8 cellular contexts compared by ENCODE assay signal in genomic region chr11:67389477-67389876, GRCh38. TPM values are rescaled to one million over a fixed set of nuclear protein-coding genes. Genes with fewer than 3 reads are reported as not detected.
A peak's percentile ranks its signal among the peaks of the same experiment; 100 is the strongest.
DNase-seq lines count a peak whose midpoint lies in the region; ATAC-seq and TF ChIP-seq lines count a peak whose summit lies in the region.

No MANE protein-coding gene starts in this region.

- WGBS in aorta, 2 donors, result 65 to 67% methylated on average over 6 of the region's 6 CpGs

- peaks cover 35% of the 10 kb centered on the region for H3K4me1 Mint-ChIP-seq in activated T-helper 1 cell treated with anti-CD3 and anti-CD28 coated beads, Interleukin-12 subunit alpha, Interleukin-12 subunit beta, Interleukin-2, Interleukin-4 antibody, amounts not matched to agents 30 ng/mL and 10 ng/mL and 1 ng/mL, durations not matched to agents 14 hours and 24 hours and 36 hours (ENCODE audit: low read depth)

- H3K27me3 Mint-ChIP-seq in activated T-helper 1 cell treated with anti-CD3 and anti-CD28 coated beads, Interleukin-12 subunit alpha, Interleukin-12 subunit beta, Interleukin-2, Interleukin-4 antibody, amounts not matched to agents 30 ng/mL and 10 ng/mL and 1 ng/mL, durations not matched to agents 14 hours and 24 hours and 36 hours (ENCODE audit: insufficient read depth), result peaks cover 14% of the 10 kb centered on the region

- DNase-seq in NCI-H1092 treated with DMSO at 0.1 percent for 48 hours (lab: John Stamatoyannopoulos, UW), result peak; percentile 65
- no peak for DNase-seq in NCI-H1092 (lab: John Stamatoyannopoulos, UW)
- DNase-seq in NOMO-1 (lab: John Stamatoyannopoulos, UW; ENCODE audit: unreplicated experiment in 2 of 2), result peak; percentile 23 to 32
- DNase-seq in activated T-helper 1 cell treated with anti-CD3 and anti-CD28 coated beads, Interleukin-12 subunit alpha, Interleukin-12 subunit beta, Interleukin-2, Interleukin-4 antibody, amounts not matched to agents 30 ng/mL and 10 ng/mL and 1 ng/mL, durations not matched to agents 14 hours and 24 hours and 36 hours (ENCODE audit: low spot score), result no peak
- peak; percentile 46 for DNase-seq in left ventricle myocardium inferior
- DNase-seq in stimulated activated naive CD4-positive, alpha-beta T cell (lab: John Stamatoyannopoulos, UW), result peak; percentile 17 to 45 (median 36)
- no peak for DNase-seq in aorta

- H3K9me3 Mint-ChIP-seq in activated T-helper 1 cell treated with anti-CD3 and anti-CD28 coated beads, Interleukin-12 subunit alpha, Interleukin-12 subunit beta, Interleukin-2, Interleukin-4 antibody, amounts not matched to agents 30 ng/mL and 10 ng/mL and 1 ng/mL, durations not matched to agents 14 hours and 24 hours and 36 hours, result no peaks in the 10 kb centered on the region

- H3K27ac Mint-ChIP-seq in activated T-helper 1 cell treated with anti-CD3 and anti-CD28 coated beads, Interleukin-12 subunit alpha, Interleukin-12 subunit beta, Interleukin-2, Interleukin-4 antibody, amounts not matched to agents 30 ng/mL and 10 ng/mL and 1 ng/mL, durations not matched to agents 14 hours and 24 hours and 36 hours, result peak overlapping the region; percentile 33

- H3K27ac ChIP-seq in left ventricle myocardium inferior (replicated peaks) (no peak overlapping the region), aorta (ENCODE audit: low read depth in 1 of 2, low read length in 2 of 2) (no peak overlapping the region)

- peaks cover 10% of the 10 kb centered on the region for H3K36me3 Mint-ChIP-seq in activated T-helper 1 cell treated with anti-CD3 and anti-CD28 coated beads, Interleukin-12 subunit alpha, Interleukin-12 subunit beta, Interleukin-2, Interleukin-4 antibody, amounts not matched to agents 30 ng/mL and 10 ng/mL and 1 ng/mL, durations not matched to agents 14 hours and 24 hours and 36 hours (ENCODE audit: low read depth)

- H3K36me3 ChIP-seq in left ventricle myocardium inferior, result peaks cover 9% of the 10 kb centered on the region
- no peaks in the 10 kb centered on the region for H3K36me3 ChIP-seq in aorta (ENCODE audit: control insufficient read depth in 1 of 2, insufficient read depth in 2 of 2, low read length in 1 of 2)

- ATAC-seq in GM21367 (IDR thresholded peaks at IDR 0.05; ENCODE audit: unreplicated experiment) (no peak), aorta (ENCODE audit: low FRiP score) (no peak)

- H3K4me3 ChIP-seq in left ventricle myocardium inferior (no peak overlapping the region), aorta (ENCODE audit: low read length in 2 of 2) (no peak overlapping the region)

- peak; percentile 71 for TF ChIP-seq CTCF in left ventricle myocardium inferior (IDR thresholded peaks at IDR 0.05; ENCODE audit: borderline replicate concordance)

- peak overlapping the region; percentile 78 for H3K4me3 Mint-ChIP-seq in activated T-helper 1 cell treated with anti-CD3 and anti-CD28 coated beads, Interleukin-12 subunit alpha, Interleukin-12 subunit beta, Interleukin-2, Interleukin-4 antibody, amounts not matched to agents 30 ng/mL and 10 ng/mL and 1 ng/mL, durations not matched to agents 14 hours and 24 hours and 36 hours

- H3K9me3 ChIP-seq in left ventricle myocardium inferior (replicated peaks) (no peaks in the 10 kb centered on the region), aorta (ENCODE audit: control insufficient read depth, low read length) (no peaks in the 10 kb centered on the region)

- intact Hi-C loops in activated T-helper 1 cell treated with anti-CD3 and anti-CD28 coated beads, Interleukin-12 subunit alpha, Interleukin-12 subunit beta, Interleukin-2, Interleukin-4 antibody, amounts not matched to agents 30 ng/mL and 10 ng/mL and 1 ng/mL, durations not matched to agents 14 hours and 24 hours and 36 hours (cut with micrococcal nuclease), result no loop called here
- intact Hi-C loops in left ventricle myocardium inferior (cut with micrococcal nuclease), result no loop called here
- intact Hi-C loops in aorta (cut with DNase I), result no loop called here

- H3K27me3 ChIP-seq in left ventricle myocardium inferior (ENCODE audit: low read depth) (no peaks in the 10 kb centered on the region), aorta (ENCODE audit: control insufficient read depth in 1 of 2, insufficient read depth in 2 of 2, low read length in 1 of 2) (no peaks in the 10 kb centered on the region)

- H3K4me1 ChIP-seq in left ventricle myocardium inferior (peaks cover 30% of the 10 kb centered on the region), aorta (ENCODE audit: control insufficient read depth in 1 of 2, insufficient read depth in 2 of 2, low read length in 2 of 2) (no peaks in the 10 kb centered on the region)

RNA-seq across cellular contexts. Expression of gene RAD9A, which starts 2.3 kb away (rescaled TPM):
- total RNA-seq in activated T-helper 1 cell treated with anti-CD3 and anti-CD28 coated beads, Interleukin-12 subunit alpha, Interleukin-12 subunit beta, Interleukin-2, Interleukin-4 antibody, amounts not matched to agents 30 ng/mL and 10 ng/mL and 1 ng/mL, durations not matched to agents 14 hours and 24 hours and 36 hours, result 30.7 and 31.6 TPM in 2 replicates
- total RNA-seq in left ventricle myocardium inferior (7.0 TPM), aorta (10 to 100 TPM; 14.6 to 25.1 TPM)
- polyA plus RNA-seq in aorta, result 10 to 100 TPM in 1 of 2 donors, 1 to 10 TPM in 1; 8.8 to 56.2 TPM

RNA-seq across cellular contexts. Expression of gene PPP1CA, which starts 12.2 kb away (rescaled TPM):
- 260 and 263 TPM in 2 replicates for total RNA-seq in activated T-helper 1 cell treated with anti-CD3 and anti-CD28 coated beads, Interleukin-12 subunit alpha, Interleukin-12 subunit beta, Interleukin-2, Interleukin-4 antibody, amounts not matched to agents 30 ng/mL and 10 ng/mL and 1 ng/mL, durations not matched to agents 14 hours and 24 hours and 36 hours
- total RNA-seq in left ventricle myocardium inferior (86.0 TPM), aorta (10 to 100 TPM; 61.7 to 64.8 TPM)
- 10 to 100 TPM; 79.6 to 92.0 TPM for polyA plus RNA-seq in aorta

RNA-seq across cellular contexts. Expression of gene TBC1D10C, which starts 14.4 kb away (rescaled TPM):
- total RNA-seq in activated T-helper 1 cell treated with anti-CD3 and anti-CD28 coated beads, Interleukin-12 subunit alpha, Interleukin-12 subunit beta, Interleukin-2, Interleukin-4 antibody, amounts not matched to agents 30 ng/mL and 10 ng/mL and 1 ng/mL, durations not matched to agents 14 hours and 24 hours and 36 hours, result 131 and 135 TPM in 2 replicates
- total RNA-seq in left ventricle myocardium inferior (1.0 TPM), aorta (1 to 10 TPM; 4.2 to 9.5 TPM)
- 1 to 10 TPM; 1.9 to 2.3 TPM for polyA plus RNA-seq in aorta

RNA-seq across cellular contexts. Expression of gene CLCF1, which starts 16.1 kb away (rescaled TPM):
- 0.64 and 0.73 TPM in 2 replicates for total RNA-seq in activated T-helper 1 cell treated with anti-CD3 and anti-CD28 coated beads, Interleukin-12 subunit alpha, Interleukin-12 subunit beta, Interleukin-2, Interleukin-4 antibody, amounts not matched to agents 30 ng/mL and 10 ng/mL and 1 ng/mL, durations not matched to agents 14 hours and 24 hours and 36 hours
- 0.82 TPM for total RNA-seq in left ventricle myocardium inferior
- total RNA-seq in aorta, result 10 to 100 TPM in 1 of 2 donors, 1 to 10 TPM in 1; 7.7 to 12.0 TPM
- polyA plus RNA-seq in aorta, result 10 to 100 TPM in 1 of 2 donors, 1 to 10 TPM in 1; 2.6 to 19.5 TPM

RNA-seq across cellular contexts. Expression of gene CARNS1, which starts 26.0 kb away (rescaled TPM):
- total RNA-seq in activated T-helper 1 cell treated with anti-CD3 and anti-CD28 coated beads, Interleukin-12 subunit alpha, Interleukin-12 subunit beta, Interleukin-2, Interleukin-4 antibody, amounts not matched to agents 30 ng/mL and 10 ng/mL and 1 ng/mL, durations not matched to agents 14 hours and 24 hours and 36 hours, result 0.62 and 0.81 TPM in 2 replicates
- total RNA-seq in left ventricle myocardium inferior, result 14.5 TPM
- total RNA-seq in aorta, result 1 to 10 TPM; 7.0 to 9.3 TPM
- polyA plus RNA-seq in aorta, result 1 to 10 TPM in 1 of 2 donors, under 1 TPM in 1; 0.38 to 8.1 TPM

Comparison
In these comparisons a context has a peak if more than half of its experiments do, and no peak if none do; other contexts are left out.
1. DNase-seq: peak in NCI-H1092 treated with DMSO at 0.1 percent for 48 hours (single experiment), NOMO-1 (2 of 2), left ventricle myocardium inferior (single experiment) and stimulated activated naive CD4-positive, alpha-beta T cell (6 of 6); none in NCI-H1092 (single experiment), activated T-helper 1 cell treated with anti-CD3 and anti-CD28 coated beads, Interleukin-12 subunit alpha, Interleukin-12 subunit beta, Interleukin-2, Interleukin-4 antibody, amounts not matched to agents 30 ng/mL and 10 ng/mL and 1 ng/mL, durations not matched to agents 14 hours and 24 hours and 36 hours (single experiment) and aorta (0 of 2).
2. RNA of gene TBC1D10C, which starts 14.4 kb away (total RNA-seq): 131 to 135 TPM in activated T-helper 1 cell treated with anti-CD3 and anti-CD28 coated beads, Interleukin-12 subunit alpha, Interleukin-12 subunit beta, Interleukin-2, Interleukin-4 antibody, amounts not matched to agents 30 ng/mL and 10 ng/mL and 1 ng/mL, durations not matched to agents 14 hours and 24 hours and 36 hours; 4.2 to 9.5 TPM in aorta and 1.0 TPM in left ventricle myocardium inferior (single experiment); every median in the first group is over 10 times any median in the second.